In the genomic region with DNA sequence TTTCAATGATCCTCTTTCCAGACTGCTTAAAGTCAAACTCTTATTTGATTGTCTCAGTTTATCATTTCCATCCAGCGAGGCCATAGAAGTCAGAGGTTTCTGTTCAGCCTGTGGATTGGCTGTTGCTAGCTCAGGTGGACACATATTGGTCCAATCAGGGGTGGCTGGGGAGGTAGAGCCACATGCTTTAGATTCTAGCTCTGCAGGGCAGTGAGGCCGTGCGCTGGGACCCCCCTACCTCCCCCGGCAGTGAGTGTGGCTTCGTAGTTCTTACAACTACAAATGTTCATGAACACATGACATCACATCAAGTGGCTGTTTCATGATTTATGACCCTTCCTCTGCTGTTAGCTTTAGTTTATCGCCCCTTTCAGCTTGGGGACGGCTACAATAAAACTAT, we compare ENCODE assay signal across 2 cellular contexts.
A peak's percentile ranks its signal among the peaks of the same experiment; 100 is the strongest.
TF ChIP-seq lines count a peak whose summit lies in the region.

No MANE protein-coding gene starts in this region.

TF ChIP-seq in HepG2, 621 proteins besides CTCF, POLR2A, EP300 and RAD21:
- peak; percentile 66; the same call in 1 of the 2 replicates for TF ChIP-seq NFYB (CRISPR knock-in tag; IDR thresholded peaks at IDR 0.05)
- no peak for TF ChIP-seq EHMT2 (IDR thresholded peaks at IDR 0.05; ENCODE audit: borderline replicate concordance, low read depth, low read length)

TF ChIP-seq in WTC11, 78 proteins besides CTCF, POLR2A, EP300 and RAD21:
- TF ChIP-seq NFYB (CRISPR knock-in tag; conservative IDR thresholded peaks at IDR 0.05; ENCODE audit: low read depth) (0 out of 2 replicates have a peak, but pooled peaks have one; percentile 38), TP53 (CRISPR knock-in tag; IDR thresholded peaks at IDR 0.05) (no peak), USF2 (CRISPR knock-in tag; IDR thresholded peaks at IDR 0.05) (peak; percentile 26; the same call in 1 of the 2 replicates)
